ENCODE assay signal across 25 cellular contexts in genomic region chr11:1982908-1983600, GRCh38. TPM values are rescaled to one million over a fixed set of nuclear protein-coding genes. Genes with fewer than 3 reads are reported as not detected.
"Had no signal": no experiment of that assay in that cellular context is flagged by ENCODE, and none has a peak within 500 bp of the region (broad histone marks: within the 10 kb centered on the region; RNA-seq: fewer than 3 reads in every experiment).

No MANE protein-coding gene starts in this region.

- ATAC-seq: foreskin keratinocyte, gastroesophageal sphincter, heart left ventricle, left colon, left lung, left ventricle myocardium superior, lower lobe of right lung, mucosa of descending colon had no signal

- H3K36me3 Mint-ChIP-seq: immature natural killer cell, mesothelial cell of epicardium, naive B cell had no signal

- H3K4me1 Mint-ChIP-seq: immature natural killer cell, mesothelial cell of epicardium, naive B cell had no signal

- DNase-seq: colonic mucosa; cortex of kidney; effector CD4-positive, alpha-beta T cell; effector memory CD4-positive, alpha-beta T cell; foreskin keratinocyte; hypothalamus; immature natural killer cell; islet precursor cell; kidney glomerular epithelial cell; left colon; mesenchymal stem cell; naive B cell had no signal

- H3K27me3 Mint-ChIP-seq: dendritic cell treated with granulocyte-macrophage colony-stimulating factor and Interleukin-4, amounts not matched to agents 40 ng/mL and 50 ng/mL, for 4 days; naive B cell had no signal

- H3K27me3 ChIP-seq: colonic mucosa, esophagus muscularis mucosa, foreskin keratinocyte, gastroesophageal sphincter, heart left ventricle, hepatocyte, left lung had no signal

- H2AFZ ChIP-seq: hepatocyte had no signal

- H3K79me2 ChIP-seq: hepatocyte had no signal

- H3K27ac ChIP-seq: colonic mucosa, esophagus muscularis mucosa, foreskin keratinocyte, gastroesophageal sphincter, heart left ventricle, hepatocyte, left lung, lower lobe of right lung had no signal

- H3K27ac Mint-ChIP-seq: dendritic cell treated with granulocyte-macrophage colony-stimulating factor and Interleukin-4, amounts not matched to agents 40 ng/mL and 50 ng/mL, for 4 days; immature natural killer cell; mesothelial cell of epicardium; naive B cell had no signal

- H3K9me3 ChIP-seq: colonic mucosa, esophagus muscularis mucosa, gastroesophageal sphincter, heart left ventricle, left lung, lower lobe of right lung, mucosa of descending colon had no signal

- H3K9me3 Mint-ChIP-seq: dendritic cell treated with granulocyte-macrophage colony-stimulating factor and Interleukin-4, amounts not matched to agents 40 ng/mL and 50 ng/mL, for 4 days; immature natural killer cell; mesothelial cell of epicardium; naive B cell had no signal

- H3K4me1 ChIP-seq: colonic mucosa, esophagus muscularis mucosa, foreskin keratinocyte, gastroesophageal sphincter, heart left ventricle, left lung, lower lobe of right lung had no signal

- FAIRE-seq: endothelial cell of umbilical vein, frontal cortex, kidney had no signal

- H3K4me3 ChIP-seq: colonic mucosa, esophagus muscularis mucosa, gastroesophageal sphincter, heart left ventricle, hepatocyte, left lung, lower lobe of right lung, mucosa of descending colon had no signal

- H3K4me3 Mint-ChIP-seq: dendritic cell treated with granulocyte-macrophage colony-stimulating factor and Interleukin-4, amounts not matched to agents 40 ng/mL and 50 ng/mL, for 4 days; immature natural killer cell; mesothelial cell of epicardium; naive B cell had no signal

- H3K36me3 ChIP-seq: colonic mucosa, esophagus muscularis mucosa, gastroesophageal sphincter, heart left ventricle, left lung, lower lobe of right lung had no signal

- H3K4me2 ChIP-seq: hepatocyte had no signal

RNA-seq across cellular contexts. Expression of gene H19, which starts 14.6 kb away (rescaled TPM):
- polyA plus RNA-seq: immature natural killer cell had no signal
